In genomic region chr19:48719263-48720171, GRCh38 we compare ENCODE assay signal across 8 cellular contexts. TPM values are rescaled to one million over a fixed set of nuclear protein-coding genes. Genes with fewer than 3 reads are reported as not detected.
DNase-seq lines count a peak whose midpoint lies in the region; ATAC-seq and TF ChIP-seq lines count a peak whose summit lies in the region.

Gene MAMSTR, minus strand, starts transcription at chr19:48719725. Its CDS starts 694 bp downstream, at chr19:48719031.

- peak within 1 kb of the TSS in 1 of 2 donors; percentile 62 for H3K9ac ChIP-seq in colonic mucosa (ENCODE audit: low read depth in 2 of 2, low read length in 2 of 2)

- H3K27ac Mint-ChIP-seq in naive thymus-derived CD8-positive, alpha-beta T cell: peak within 1 kb of the TSS; percentile 96 to 99 (median 98)

- H3K4me3 ChIP-seq in AG09309 (ENCODE audit: control insufficient read depth, low read depth, low read length) (peak within 1 kb of the TSS; percentile 16), colonic mucosa (peak within 1 kb of the TSS; percentile 42)

- no peaks in the 10 kb centered on the region for H3K36me3 ChIP-seq in colonic mucosa

- H3K4me1 ChIP-seq in colonic mucosa: peaks cover 9% of the 10 kb centered on the region

- no peaks in the 10 kb centered on the region for H3K9me3 ChIP-seq in colonic mucosa

- no peak for ATAC-seq in naive thymus-derived CD8-positive, alpha-beta T cell
- no peak for ATAC-seq in GM18502 (IDR thresholded peaks at IDR 0.05; ENCODE audit: poor library complexity, unreplicated experiment)

- H3K27me3 Mint-ChIP-seq in naive thymus-derived CD8-positive, alpha-beta T cell: no peaks in the 10 kb centered on the region

- H3K4me1 Mint-ChIP-seq in naive thymus-derived CD8-positive, alpha-beta T cell: peaks cover 9 to 23% (median 18%) of the 10 kb centered on the region in 4 donors

- TF ChIP-seq CTCF in AG09309 (IDR thresholded peaks at IDR 0.05; ENCODE audit: control insufficient read depth, insufficient read depth, low read depth, low read length, missing control alignments): no peak
- no peak for TF ChIP-seq CTCF in colonic mucosa (IDR thresholded peaks at IDR 0.05)

- DNase-seq in AG09309 (ENCODE audit: low read depth) (no peak), LHCN-M2 (ENCODE audit: low read depth) (peak; percentile 17), colonic mucosa (no peak), NOMO-1 treated with DMSO at 0.1 percent for 48 hours (lab: John Stamatoyannopoulos, UW; ENCODE audit: unreplicated experiment) (no peak), DMS153 treated with DMSO at 0.1 percent for 48 hours (lab: John Stamatoyannopoulos, UW; ENCODE audit: unreplicated experiment) (no peak), nucleus accumbens (lab: John Stamatoyannopoulos, UW) (no peak)
- no peak for DNase-seq in naive thymus-derived CD8-positive, alpha-beta T cell

- no peak within 1 kb of the TSS for H3K27ac ChIP-seq in colonic mucosa

- H3K36me3 Mint-ChIP-seq in naive thymus-derived CD8-positive, alpha-beta T cell: no peaks in the 10 kb centered on the region

- no peaks in the 10 kb centered on the region for H3K9me3 Mint-ChIP-seq in naive thymus-derived CD8-positive, alpha-beta T cell

- intact Hi-C loops in colonic mucosa (cut with DNase I): no loop called here

- peak within 1 kb of the TSS; percentile 89 to 98 (median 96) for H3K4me3 Mint-ChIP-seq in naive thymus-derived CD8-positive, alpha-beta T cell

- POLR2A ChIA-PET in naive thymus-derived CD8-positive, alpha-beta T cell (lab: Charles Lee): interaction anchor here (1.5 kb wide), 1 partner anchor 74 kb away, joined by 11 read pairs; the partner anchor contains the start of gene CA11

- no peaks in the 10 kb centered on the region for H3K27me3 ChIP-seq in colonic mucosa

RNA-seq across cellular contexts. Expression of gene MAMSTR, which starts in this region (rescaled TPM):
- total RNA-seq in LHCN-M2 (2014; rRNA removed) (2.4 and 3.5 TPM in 2 replicates), colonic mucosa (1 to 10 TPM in 1 of 2 donors, under 1 TPM in 1; 0.35 to 1.2 TPM)
- 3.1 TPM for polyA plus RNA-seq in LHCN-M2 (2012)
- 1 to 10 TPM; 2.1 to 2.4 TPM for total RNA-seq in naive thymus-derived CD8-positive, alpha-beta T cell
- under 1 TPM; 0.28 to 0.77 (median 0.49) TPM for polyA plus RNA-seq in naive thymus-derived CD8-positive, alpha-beta T cell
